23 cellular contexts compared by ENCODE assay signal in the genomic region with DNA sequence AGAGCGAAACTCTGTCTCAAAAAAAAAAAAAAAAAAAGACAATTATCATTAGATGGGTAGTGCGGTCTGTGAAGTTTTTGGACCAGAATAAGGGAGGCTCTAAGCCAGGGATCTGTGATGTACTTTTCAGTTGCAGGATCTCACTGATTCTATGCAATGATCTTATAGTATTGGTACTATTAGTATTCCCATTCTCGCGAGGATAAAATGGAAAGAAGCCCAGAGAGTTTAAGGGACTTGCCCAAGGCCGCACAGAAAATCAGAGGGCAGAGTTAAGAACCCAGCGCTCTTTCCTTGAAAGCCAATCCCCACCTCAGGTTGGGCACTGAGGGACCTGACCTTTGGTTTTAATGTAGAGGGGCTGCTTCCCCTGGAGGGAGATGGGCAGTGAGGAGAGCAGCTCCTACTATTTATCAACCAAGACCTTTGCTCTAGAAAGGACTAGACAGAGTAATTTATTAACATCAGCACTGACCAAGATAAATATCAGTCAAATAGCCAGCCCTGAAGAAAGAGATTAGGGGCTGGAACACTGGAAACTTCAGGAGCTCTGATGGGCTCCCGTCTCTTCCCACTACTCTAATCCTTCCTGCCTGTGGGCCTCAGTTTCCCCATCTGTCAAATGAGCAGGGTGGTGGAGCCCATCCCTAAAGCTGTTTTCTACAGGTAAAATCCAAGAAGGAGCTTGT.
"Had no signal": no experiment of that assay in that cellular context is flagged by ENCODE, and none has a peak within 500 bp of the region (broad histone marks: within the 10 kb centered on the region; RNA-seq: fewer than 3 reads in every experiment).

No MANE protein-coding gene starts in this region.

- H3K27ac Mint-ChIP-seq: activated CD4-positive, alpha-beta T cell treated with anti-CD3 and anti-CD28 coated beads for 36 hours; activated naive CD4-positive, alpha-beta T cell treated with anti-CD3 and anti-CD28 coated beads for 36 hours; activated naive CD8-positive, alpha-beta T cell treated with anti-CD3 and anti-CD28 coated beads for 36 hours had no signal

- H3K36me3 ChIP-seq: left ventricle myocardium inferior, vagina had no signal

- H3K27me3 ChIP-seq: adrenal gland, body of pancreas, esophagus muscularis mucosa, foreskin keratinocyte, heart right ventricle, pancreas, vagina had no signal

- ATAC-seq: activated CD4-positive, alpha-beta T cell treated with anti-CD3 and anti-CD28 coated beads for 36 hours; body of pancreas; foreskin keratinocyte; heart right ventricle; pancreas; right cardiac atrium; stimulated activated naive CD8-positive, alpha-beta T cell treated with anti-CD3 and anti-CD28 coated beads, Interleukin-15, Interleukin-2, amounts not matched to agents 100 U/mL and 50 U/mL, for 24 hours had no signal

- H3K27me3 Mint-ChIP-seq: activated CD4-positive, alpha-beta T cell treated with anti-CD3 and anti-CD28 coated beads for 36 hours; activated naive CD8-positive, alpha-beta T cell treated with anti-CD3 and anti-CD28 coated beads for 36 hours had no signal

- FAIRE-seq: colon, pancreas had no signal

- DNase-seq: activated CD4-positive, alpha-beta T cell treated with anti-CD3 and anti-CD28 coated beads for 36 hours; activated CD4-positive, CD25-positive, alpha-beta regulatory T cell; activated effector memory CD4-positive, alpha-beta T cell treated with anti-CD3 and anti-CD28 coated beads, Interleukin-2, amount 50 U/mL, for 16 hours; activated naive CD4-positive, alpha-beta T cell treated with anti-CD3 and anti-CD28 coated beads for 36 hours; activated naive CD8-positive, alpha-beta T cell treated with anti-CD3 and anti-CD28 coated beads for 36 hours; adrenal gland; aorta; body of pancreas; dermis blood vessel endothelial cell; effector CD4-positive, alpha-beta T cell; foreskin keratinocyte; heart right ventricle; left ventricle myocardium inferior; nucleus accumbens; pancreas; right cardiac atrium; stimulated activated CD4-positive, alpha-beta T cell treated with anti-CD3 and anti-CD28 coated beads, Interleukin-2, amount 100 ng/mL, for 48 hours; stimulated activated naive CD8-positive, alpha-beta T cell treated with anti-CD3 and anti-CD28 coated beads, Interleukin-15, Interleukin-2, amounts not matched to agents 100 U/mL and 50 U/mL, for 24 hours; trophoblast cell had no signal

- H3K4me1 ChIP-seq: adrenal gland, foreskin keratinocyte, heart right ventricle, left ventricle myocardium inferior, pancreas had no signal

- H3K4me3 ChIP-seq: adrenal gland, body of pancreas, esophagus muscularis mucosa, heart right ventricle, left ventricle myocardium inferior, pancreas, thoracic aorta, vagina had no signal

- H3K4me3 Mint-ChIP-seq: activated CD4-positive, alpha-beta T cell treated with anti-CD3 and anti-CD28 coated beads for 36 hours; activated naive CD4-positive, alpha-beta T cell treated with anti-CD3 and anti-CD28 coated beads for 36 hours; activated naive CD8-positive, alpha-beta T cell treated with anti-CD3 and anti-CD28 coated beads for 36 hours had no signal

- H3K9me3 Mint-ChIP-seq: activated naive CD4-positive, alpha-beta T cell treated with anti-CD3 and anti-CD28 coated beads for 36 hours; activated naive CD8-positive, alpha-beta T cell treated with anti-CD3 and anti-CD28 coated beads for 36 hours had no signal

- H3K27ac ChIP-seq: adrenal gland, body of pancreas, esophagus muscularis mucosa, foreskin keratinocyte, heart right ventricle, left ventricle myocardium inferior, pancreas, thoracic aorta, vagina had no signal

- H3K9me3 ChIP-seq: adrenal gland, body of pancreas, esophagus muscularis mucosa, heart right ventricle, left ventricle myocardium inferior, pancreas, thoracic aorta, vagina had no signal
